1 cellular context compared by ENCODE assay signal in the genomic region with DNA sequence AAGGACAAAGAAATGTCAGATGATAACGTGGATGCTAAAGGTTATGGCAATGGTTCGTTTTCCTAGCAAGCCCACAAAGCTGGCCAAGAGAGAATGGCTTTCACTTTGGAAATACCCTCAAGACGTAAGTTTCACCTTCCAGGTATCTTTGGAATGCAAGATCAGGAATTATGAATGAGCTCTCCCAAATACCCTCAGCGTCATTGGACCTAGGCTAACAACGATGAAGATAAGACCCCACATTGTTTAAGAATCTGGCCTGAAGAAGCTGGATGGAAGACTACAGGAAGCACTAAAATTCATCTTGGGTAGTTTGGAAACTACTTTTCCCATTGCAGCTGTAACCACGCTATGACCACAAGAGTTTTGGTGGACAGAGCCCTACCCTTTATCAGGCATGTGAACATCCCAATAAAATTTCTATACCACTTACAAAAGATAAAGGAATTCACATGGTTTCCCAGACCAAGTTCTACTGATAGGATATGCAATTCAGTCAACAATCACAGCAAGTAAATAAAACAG.
TF ChIP-seq lines count a peak whose summit lies in the region.

No MANE protein-coding gene starts in this region.

TF ChIP-seq in GM23338, 12 proteins besides CTCF, POLR2A, EP300 and RAD21 (continued from another document):
- TF ChIP-seq, protein P1, sequence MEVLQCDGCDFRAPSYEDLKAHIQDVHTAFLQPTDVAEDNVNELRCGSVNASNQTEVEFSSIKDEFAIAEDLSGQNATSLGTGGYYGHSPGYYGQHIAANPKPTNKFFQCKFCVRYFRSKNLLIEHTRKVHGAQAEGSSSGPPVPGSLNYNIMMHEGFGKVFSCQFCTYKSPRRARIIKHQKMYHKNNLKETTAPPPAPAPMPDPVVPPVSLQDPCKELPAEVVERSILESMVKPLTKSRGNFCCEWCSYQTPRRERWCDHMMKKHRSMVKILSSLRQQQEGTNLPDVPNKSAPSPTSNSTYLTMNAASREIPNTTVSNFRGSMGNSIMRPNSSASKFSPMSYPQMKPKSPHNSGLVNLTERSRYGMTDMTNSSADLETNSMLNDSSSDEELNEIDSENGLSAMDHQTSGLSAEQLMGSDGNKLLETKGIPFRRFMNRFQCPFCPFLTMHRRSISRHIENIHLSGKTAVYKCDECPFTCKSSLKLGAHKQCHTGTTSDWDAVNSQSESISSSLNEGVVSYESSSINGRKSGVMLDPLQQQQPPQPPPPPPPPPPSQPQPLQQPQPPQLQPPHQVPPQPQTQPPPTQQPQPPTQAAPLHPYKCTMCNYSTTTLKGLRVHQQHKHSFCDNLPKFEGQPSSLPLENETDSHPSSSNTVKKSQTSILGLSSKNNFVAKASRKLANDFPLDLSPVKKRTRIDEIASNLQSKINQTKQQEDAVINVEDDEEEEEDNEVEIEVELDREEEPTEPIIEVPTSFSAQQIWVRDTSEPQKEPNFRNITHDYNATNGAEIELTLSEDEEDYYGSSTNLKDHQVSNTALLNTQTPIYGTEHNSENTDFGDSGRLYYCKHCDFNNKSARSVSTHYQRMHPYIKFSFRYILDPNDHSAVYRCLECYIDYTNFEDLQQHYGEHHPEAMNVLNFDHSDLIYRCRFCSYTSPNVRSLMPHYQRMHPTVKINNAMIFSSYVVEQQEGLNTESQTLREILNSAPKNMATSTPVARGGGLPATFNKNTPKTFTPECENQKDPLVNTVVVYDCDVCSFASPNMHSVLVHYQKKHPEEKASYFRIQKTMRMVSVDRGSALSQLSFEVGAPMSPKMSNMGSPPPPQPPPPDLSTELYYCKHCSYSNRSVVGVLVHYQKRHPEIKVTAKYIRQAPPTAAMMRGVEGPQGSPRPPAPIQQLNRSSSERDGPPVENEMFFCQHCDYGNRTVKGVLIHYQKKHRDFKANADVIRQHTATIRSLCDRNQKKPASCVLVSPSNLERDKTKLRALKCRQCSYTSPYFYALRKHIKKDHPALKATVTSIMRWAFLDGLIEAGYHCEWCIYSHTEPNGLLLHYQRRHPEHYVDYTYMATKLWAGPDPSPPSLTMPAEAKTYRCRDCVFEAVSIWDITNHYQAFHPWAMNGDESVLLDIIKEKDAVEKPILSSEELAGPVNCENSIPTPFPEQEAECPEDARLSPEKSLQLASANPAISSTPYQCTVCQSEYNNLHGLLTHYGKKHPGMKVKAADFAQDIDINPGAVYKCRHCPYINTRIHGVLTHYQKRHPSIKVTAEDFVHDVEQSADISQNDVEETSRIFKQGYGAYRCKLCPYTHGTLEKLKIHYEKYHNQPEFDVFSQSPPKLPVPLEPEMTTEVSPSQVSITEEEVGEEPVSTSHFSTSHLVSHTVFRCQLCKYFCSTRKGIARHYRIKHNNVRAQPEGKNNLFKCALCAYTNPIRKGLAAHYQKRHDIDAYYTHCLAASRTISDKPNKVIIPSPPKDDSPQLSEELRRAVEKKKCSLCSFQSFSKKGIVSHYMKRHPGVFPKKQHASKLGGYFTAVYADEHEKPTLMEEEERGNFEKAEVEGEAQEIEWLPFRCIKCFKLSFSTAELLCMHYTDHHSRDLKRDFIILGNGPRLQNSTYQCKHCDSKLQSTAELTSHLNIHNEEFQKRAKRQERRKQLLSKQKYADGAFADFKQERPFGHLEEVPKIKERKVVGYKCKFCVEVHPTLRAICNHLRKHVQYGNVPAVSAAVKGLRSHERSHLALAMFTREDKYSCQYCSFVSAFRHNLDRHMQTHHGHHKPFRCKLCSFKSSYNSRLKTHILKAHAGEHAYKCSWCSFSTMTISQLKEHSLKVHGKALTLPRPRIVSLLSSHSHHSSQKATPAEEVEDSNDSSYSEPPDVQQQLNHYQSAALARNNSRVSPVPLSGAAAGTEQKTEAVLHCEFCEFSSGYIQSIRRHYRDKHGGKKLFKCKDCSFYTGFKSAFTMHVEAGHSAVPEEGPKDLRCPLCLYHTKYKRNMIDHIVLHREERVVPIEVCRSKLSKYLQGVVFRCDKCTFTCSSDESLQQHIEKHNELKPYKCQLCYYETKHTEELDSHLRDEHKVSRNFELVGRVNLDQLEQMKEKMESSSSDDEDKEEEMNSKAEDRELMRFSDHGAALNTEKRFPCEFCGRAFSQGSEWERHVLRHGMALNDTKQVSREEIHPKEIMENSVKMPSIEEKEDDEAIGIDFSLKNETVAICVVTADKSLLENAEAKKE (CRISPR knock-in tag; IDR thresholded peaks at IDR 0.05) = no peak
- TF ChIP-seq POLR2AphosphoS5 (IDR thresholded peaks at IDR 0.05; ENCODE audit: low read depth) = no peak
- TF ChIP-seq ZNF331 (CRISPR knock-in tag; IDR thresholded peaks at IDR 0.05; ENCODE audit: low read depth) = no peak
- no peak for TF ChIP-seq EZH2 (IDR thresholded peaks at IDR 0.05; ENCODE audit: low read depth, unreplicated experiment)
- no peak for TF ChIP-seq EZH2phosphoT487 (IDR thresholded peaks at IDR 0.05; ENCODE audit: unreplicated experiment)
- no peak for TF ChIP-seq STAT1 (IDR thresholded peaks at IDR 0.05; ENCODE audit: unreplicated experiment)
- TF ChIP-seq JUNB (IDR thresholded peaks at IDR 0.05; ENCODE audit: unreplicated experiment) = no peak
- no peak for TF ChIP-seq NANOG (IDR thresholded peaks at IDR 0.05; ENCODE audit: borderline replicate concordance)
- no peak for TF ChIP-seq ZNF114 (CRISPR knock-in tag; IDR thresholded peaks at IDR 0.05)
